ENCODE assay signal across 14 cellular contexts in genomic region chr4:173860079-173860478, GRCh38.
DNase-seq lines count a peak whose midpoint lies in the region; ATAC-seq and TF ChIP-seq lines count a peak whose summit lies in the region.
"Had no signal": no experiment of that assay in that cellular context is flagged by ENCODE, and none has a peak within 500 bp of the region (broad histone marks: within the 10 kb centered on the region; RNA-seq: fewer than 3 reads in every experiment).

No MANE protein-coding gene starts in this region.

- TF ChIP-seq POLR2A in heart left ventricle (IDR thresholded peaks at IDR 0.05): no peak

- peak overlapping the region in 1 of 12 donors; percentile 5 for H3K27ac ChIP-seq in heart left ventricle
- H3K27ac ChIP-seq: BLaER1 treated with 17β-estradiol and CSF1 and Interleukin-3, amounts not matched to agents 10 nM and 100 nM; GM23248 had no signal

- intact Hi-C loops in heart left ventricle (cut with DNase I): no loop called here
- intact Hi-C loops in Right ventricle myocardium superior (cut with DNase I): no loop called here

- WGBS in heart left ventricle, 4 donors: 50 to 63% (median 52%) methylated on average over 2 of the region's 2 CpGs

- peaks cover 0 to 14% (median 3%) of the 10 kb centered on the region in 12 donors for H3K9me3 ChIP-seq in heart left ventricle

- H3K4me3 ChIP-seq in heart left ventricle: no peak overlapping the region
- H3K4me3 ChIP-seq: BLaER1 treated with 17β-estradiol and CSF1 and Interleukin-3, amounts not matched to agents 10 nM and 100 nM; GM12878; GM23248 had no signal

- peaks cover 0 to 4% (median 0%) of the 10 kb centered on the region in 12 donors for H3K4me1 ChIP-seq in heart left ventricle

- H3K36me3 ChIP-seq in heart left ventricle: no peaks in the 10 kb centered on the region
- H3K36me3 ChIP-seq: BLaER1 treated with 17β-estradiol and CSF1 and Interleukin-3, amounts not matched to agents 10 nM and 100 nM had no signal

- peak in 3 of 4 donors; percentile 47 to 72 (median 47) for ATAC-seq in heart left ventricle
- ATAC-seq in Right ventricle myocardium superior (ENCODE audit: poor library complexity): no peak
- ATAC-seq in stimulated activated naive CD8-positive, alpha-beta T cell treated with anti-CD3 and anti-CD28 coated beads, Interleukin-15, Interleukin-2, amounts not matched to agents 100 U/mL and 50 U/mL, for 24 hours: no peak
- ATAC-seq: GM12878, HCT116 had no signal

- TF ChIP-seq CTCF in heart left ventricle (IDR thresholded peaks at IDR 0.05): no peak

- DNase-seq in heart left ventricle: no peak
- DNase-seq in Right ventricle myocardium superior: no peak
- DNase-seq in astrocyte of the hippocampus (ENCODE audit: low read depth, low spot score): peak; percentile 18
- DNase-seq in kidney tubule cell (ENCODE audit: low spot score): peak; percentile 7
- no peak for DNase-seq in NCI-H526 (lab: John Stamatoyannopoulos, UW)
- DNase-seq in NCI-H2081 (lab: John Stamatoyannopoulos, UW): no peak
- DNase-seq in stimulated activated naive CD8-positive, alpha-beta T cell treated with anti-CD3 and anti-CD28 coated beads, Interleukin-15, Interleukin-2, amounts not matched to agents 100 U/mL and 50 U/mL, for 24 hours: no peak
- DNase-seq: ACHN; CD4-positive, CD25-positive, alpha-beta regulatory T cell; DMS79; GM23248 had no signal

- no peaks in the 10 kb centered on the region for H3K27me3 ChIP-seq in heart left ventricle
- H3K27me3 ChIP-seq: BLaER1 treated with 17β-estradiol and CSF1 and Interleukin-3, amounts not matched to agents 10 nM and 100 nM had no signal

Comparison
In these comparisons a context has a peak if more than half of its experiments do, and no peak if none do; other contexts are left out.
1. ATAC-seq: peak in heart left ventricle (3 of 4); none in Right ventricle myocardium superior (single experiment) and stimulated activated naive CD8-positive, alpha-beta T cell treated with anti-CD3 and anti-CD28 coated beads, Interleukin-15, Interleukin-2, amounts not matched to agents 100 U/mL and 50 U/mL, for 24 hours (single experiment).
2. DNase-seq: peak in astrocyte of the hippocampus (single experiment) and kidney tubule cell (single experiment); none in heart left ventricle (0 of 5), Right ventricle myocardium superior (single experiment), NCI-H526 (0 of 2), NCI-H2081 (0 of 2) and stimulated activated naive CD8-positive, alpha-beta T cell treated with anti-CD3 and anti-CD28 coated beads, Interleukin-15, Interleukin-2, amounts not matched to agents 100 U/mL and 50 U/mL, for 24 hours (single experiment).